20 cellular contexts compared by ENCODE assay signal in the genomic region with DNA sequence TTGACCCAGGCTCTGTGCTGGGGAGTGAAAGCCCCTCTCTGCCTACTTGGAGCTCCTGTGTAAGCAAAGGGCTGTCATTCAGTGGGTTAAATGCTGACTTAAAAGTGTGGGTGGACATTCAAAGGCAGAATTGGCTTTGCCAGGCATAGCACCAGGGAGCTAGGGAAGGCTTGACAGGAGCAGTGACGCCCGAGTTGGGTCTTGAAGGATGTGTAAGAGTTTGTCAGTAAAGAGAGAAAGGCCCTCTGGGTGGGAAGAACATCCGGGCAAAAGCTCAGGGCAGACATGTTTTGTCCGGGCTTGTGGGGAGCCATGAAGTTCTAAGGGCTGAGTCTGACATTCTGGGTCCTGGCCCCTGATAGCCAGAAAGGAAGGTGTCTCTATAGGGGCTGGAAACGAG.
"Had no signal": no experiment of that assay in that cellular context is flagged by ENCODE, and none has a peak within 500 bp of the region (broad histone marks: within the 10 kb centered on the region; RNA-seq: fewer than 3 reads in every experiment).

No MANE protein-coding gene starts in this region.

- DNase-seq: activated CD4-positive, alpha-beta T cell treated with anti-CD3 and anti-CD28 coated beads for 1 hour; activated CD4-positive, alpha-beta T cell treated with anti-CD3 and anti-CD28 coated beads, Interleukin-2, amount 50 U/mL, for 48 hours; activated gamma-delta T cell treated with Interleukin-2 at 50 U/mL for 16 hours; adrenal gland; effector memory CD8-positive, alpha-beta T cell; immature natural killer cell; kidney glomerular epithelial cell; left ventricle myocardium inferior; mammary epithelial cell; ovary; right lobe of liver; small intestine; stimulated activated CD4-positive, alpha-beta T cell treated with anti-CD3 and anti-CD28 coated beads, Interleukin-15, amount 100 ng/mL, for 24 hours; stimulated activated CD4-positive, alpha-beta T cell treated with anti-CD3 and anti-CD28 coated beads, Interleukin-2, amount 100 ng/mL, for 48 hours; stomach; T-cell; upper lobe of right lung had no signal

- H3K27ac ChIP-seq: adrenal gland, cardiac muscle cell, left ventricle myocardium inferior, ovary, right lobe of liver, stomach, upper lobe of right lung had no signal

- H3K4me3 Mint-ChIP-seq: dendritic cell treated with granulocyte-macrophage colony-stimulating factor and Interleukin-4, amounts not matched to agents 40 ng/mL and 50 ng/mL, for 4 days; effector memory CD8-positive, alpha-beta T cell; immature natural killer cell; T-cell had no signal

- H3K27ac Mint-ChIP-seq: dendritic cell treated with granulocyte-macrophage colony-stimulating factor and Interleukin-4, amounts not matched to agents 40 ng/mL and 50 ng/mL, for 4 days; T-cell had no signal

- H3K4me1 ChIP-seq: adrenal gland, right lobe of liver, upper lobe of right lung had no signal

- ATAC-seq: activated naive CD4-positive, alpha-beta T cell treated with anti-CD3 and anti-CD28 coated beads, Interleukin-2, amount 50 U/mL, for 72 hours; effector memory CD8-positive, alpha-beta T cell; right lobe of liver; T-cell; upper lobe of right lung had no signal

- H3K27me3 Mint-ChIP-seq: dendritic cell treated with granulocyte-macrophage colony-stimulating factor and Interleukin-4, amounts not matched to agents 40 ng/mL and 50 ng/mL, for 4 days; effector memory CD8-positive, alpha-beta T cell; T-cell had no signal

- H3K36me3 ChIP-seq: adrenal gland, cardiac muscle cell, ovary, right lobe of liver had no signal

- H3K9me3 ChIP-seq: adrenal gland, left ventricle myocardium inferior, ovary, right lobe of liver, stomach, upper lobe of right lung had no signal

- H3K9me3 Mint-ChIP-seq: activated naive CD4-positive, alpha-beta T cell treated with anti-CD3 and anti-CD28 coated beads, Interleukin-2, amount 50 U/mL, for 72 hours; effector memory CD8-positive, alpha-beta T cell; immature natural killer cell; T-cell had no signal

- H3K4me3 ChIP-seq: adrenal gland, cardiac muscle cell, left ventricle myocardium inferior, ovary, right lobe of liver, stomach, upper lobe of right lung had no signal

- H3K27me3 ChIP-seq: adrenal gland, cardiac muscle cell, ovary, right lobe of liver, stomach, upper lobe of right lung had no signal
